ENCODE assay signal across 17 cellular contexts in the genomic region with DNA sequence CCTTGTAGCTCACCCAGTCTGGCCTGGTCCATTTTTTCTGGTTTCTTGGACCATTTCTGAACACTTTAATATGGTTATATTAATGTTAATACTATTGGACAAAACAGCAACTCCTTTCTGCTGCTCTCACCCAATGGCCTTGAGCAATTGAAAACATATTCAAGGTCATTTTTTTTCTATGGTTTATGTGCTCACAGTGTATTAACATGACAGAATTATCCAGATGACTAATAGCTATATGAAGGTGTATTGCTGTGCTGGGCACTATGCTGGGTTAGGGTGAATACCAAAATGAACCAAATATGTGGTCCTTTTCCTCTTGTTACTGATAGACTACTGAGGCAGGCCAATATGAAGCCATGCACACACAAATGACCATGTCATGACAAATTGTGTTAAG.
DNase-seq lines count a peak whose midpoint lies in the region; ATAC-seq and TF ChIP-seq lines count a peak whose summit lies in the region.
"Had no signal": no experiment of that assay in that cellular context is flagged by ENCODE, and none has a peak within 500 bp of the region (broad histone marks: within the 10 kb centered on the region; RNA-seq: fewer than 3 reads in every experiment).

No MANE protein-coding gene starts in this region.

- peaks cover 0 to 3% (median 0%) of the 10 kb centered on the region in 5 experiments for H3K9me3 Mint-ChIP-seq in brain
- H3K9me3 Mint-ChIP-seq in neural progenitor cell, result no peaks in the 10 kb centered on the region
- H3K9me3 Mint-ChIP-seq in progenitor cell of endocrine pancreas (ENCODE audit: low read depth), result no peaks in the 10 kb centered on the region
- H3K9me3 Mint-ChIP-seq: H9 had no signal

- no peak overlapping the region for H2AFZ ChIP-seq in neural progenitor cell (replicated peaks)

- H3K9me3 ChIP-seq in neural progenitor cell (ENCODE audit: low read depth), result no peaks in the 10 kb centered on the region
- H3K9me3 ChIP-seq in upper lobe of right lung, result no peaks in the 10 kb centered on the region
- H3K9me3 ChIP-seq: BLaER1 had no signal

- H3K36me3 Mint-ChIP-seq in brain (no peaks in the 10 kb centered on the region), neural progenitor cell (no peaks in the 10 kb centered on the region), progenitor cell of endocrine pancreas (ENCODE audit: insufficient read depth) (no peaks in the 10 kb centered on the region)
- H3K36me3 Mint-ChIP-seq: CD14-positive monocyte; CD4-positive, alpha-beta memory T cell had no signal

- no peak overlapping the region for H3K4me3 Mint-ChIP-seq in brain
- H3K4me3 Mint-ChIP-seq in neural progenitor cell, result peak overlapping the region; percentile 33
- H3K4me3 Mint-ChIP-seq in progenitor cell of endocrine pancreas (ENCODE audit: low read depth), result no peak overlapping the region
- H3K4me3 Mint-ChIP-seq: CD14-positive monocyte; CD4-positive, alpha-beta memory T cell; H9 had no signal

- peaks cover 40% of the 10 kb centered on the region for H3K4me1 Mint-ChIP-seq in brain
- peaks cover 34% of the 10 kb centered on the region for H3K4me1 Mint-ChIP-seq in neural progenitor cell
- peaks cover 15% of the 10 kb centered on the region for H3K4me1 Mint-ChIP-seq in progenitor cell of endocrine pancreas (ENCODE audit: low read depth)
- H3K4me1 Mint-ChIP-seq: CD14-positive monocyte; CD4-positive, alpha-beta memory T cell had no signal

- ATAC-seq in HG02571 (IDR thresholded peaks at IDR 0.05; ENCODE audit: unreplicated experiment) (no peak), upper lobe of right lung (no peak), HG03432 (IDR thresholded peaks at IDR 0.05; ENCODE audit: unreplicated experiment) (no peak)

- no peaks in the 10 kb centered on the region for H3K79me2 ChIP-seq in neural progenitor cell (ENCODE audit: low read depth)

- TF ChIP-seq CTCF in brain (conservative IDR thresholded peaks at IDR 0.05) (no peak), neural progenitor cell (IDR thresholded peaks at IDR 0.05) (no peak), progenitor cell of endocrine pancreas (IDR thresholded peaks at IDR 0.05; ENCODE audit: unreplicated experiment) (no peak), upper lobe of right lung (IDR thresholded peaks at IDR 0.05) (no peak)

- H3K27ac Mint-ChIP-seq in brain (peak overlapping the region; percentile 13 to 91 (median 74)), neural progenitor cell (no peak overlapping the region), progenitor cell of endocrine pancreas (peak overlapping the region; percentile 8)
- H3K27ac Mint-ChIP-seq: CD14-positive monocyte, H9 had no signal

- no peak overlapping the region for H3K4me3 ChIP-seq in neural progenitor cell
- H3K4me3 ChIP-seq in upper lobe of right lung, result no peak overlapping the region
- H3K4me3 ChIP-seq: BLaER1 had no signal

- H3K27me3 Mint-ChIP-seq in brain (no peaks in the 10 kb centered on the region), neural progenitor cell (ENCODE audit: insufficient read depth, low read depth) (no peaks in the 10 kb centered on the region), progenitor cell of endocrine pancreas (no peaks in the 10 kb centered on the region)

- H3K9ac ChIP-seq in neural progenitor cell, result no peak overlapping the region
- H3K9ac ChIP-seq: BLaER1 had no signal

- H3K4me1 ChIP-seq in neural progenitor cell, result peaks cover 31% of the 10 kb centered on the region
- no peaks in the 10 kb centered on the region for H3K4me1 ChIP-seq in upper lobe of right lung
- H3K4me1 ChIP-seq: BLaER1 had no signal

- intact Hi-C loops in upper lobe of right lung (cut with DNase I), result no loop called here

- peaks cover 23% of the 10 kb centered on the region for H3K27me3 ChIP-seq in neural progenitor cell
- no peaks in the 10 kb centered on the region for H3K27me3 ChIP-seq in upper lobe of right lung
- H3K27me3 ChIP-seq: BLaER1 had no signal

- peak overlapping the region; percentile 69 for H3K4me2 ChIP-seq in neural progenitor cell
- H3K4me2 ChIP-seq: BLaER1 had no signal

- H3K27ac ChIP-seq in neural progenitor cell (no peak overlapping the region), upper lobe of right lung (no peak overlapping the region)
- H3K27ac ChIP-seq: BLaER1, HL-60 had no signal

- H3K36me3 ChIP-seq in neural progenitor cell (no peaks in the 10 kb centered on the region), upper lobe of right lung (no peaks in the 10 kb centered on the region)
- H3K36me3 ChIP-seq: BLaER1 had no signal

- peak; percentile 52 for DNase-seq in NCI-H1092 treated with DMSO at 0.1 percent for 48 hours (lab: John Stamatoyannopoulos, UW)
- no peak for DNase-seq in NCI-H1092 (lab: John Stamatoyannopoulos, UW)
- DNase-seq in neural progenitor cell (ENCODE audit: low spot score), result no peak
- DNase-seq in progenitor cell of endocrine pancreas (ENCODE audit: low spot score, unreplicated experiment), result no peak
- DNase-seq in upper lobe of right lung, result no peak
- DNase-seq: 8988T; Calu3; CD4-positive, alpha-beta memory T cell; DMS79; GF-D8; H9 had no signal

- no peaks in the 10 kb centered on the region for H4K20me1 ChIP-seq in neural progenitor cell (ENCODE audit: low read depth)
- H4K20me1 ChIP-seq: BLaER1 had no signal

- H3F3A ChIP-seq in neural progenitor cell (ENCODE audit: low read depth), result peaks cover 18% of the 10 kb centered on the region
